Comparison of ENCODE assay signal across 26 cellular contexts in genomic region chr11:30321321-30321720, GRCh38.
"Had no signal": no experiment of that assay in that cellular context is flagged by ENCODE, and none has a peak within 500 bp of the region (broad histone marks: within the 10 kb centered on the region; RNA-seq: fewer than 3 reads in every experiment).

No MANE protein-coding gene starts in this region.

- H3K4me3 Mint-ChIP-seq: dendritic cell treated with granulocyte-macrophage colony-stimulating factor and Interleukin-4, amounts not matched to agents 40 ng/mL and 50 ng/mL, for 4 days; mesothelial cell of epicardium; natural killer cell treated with Interleukin-12 subunit alpha and Interleukin-12 subunit beta and Interleukin-15 and Interleukin-18, amount 100 ng/mL, for 72 hours; stimulated activated naive B cell treated with anti-CD40 and anti-IgM and Interleukin-4, amounts not matched to agents 10 μg/mL and 1 μg/mL and 100 μg/mL, for 72 hours had no signal

- H3K4me3 ChIP-seq: colonic mucosa, esophagus muscularis mucosa, heart right ventricle, left lung, mucosa of descending colon, psoas muscle, skin epidermis, spleen, thoracic aorta, tibial nerve, upper lobe of left lung had no signal

- H3K27ac Mint-ChIP-seq: dendritic cell treated with granulocyte-macrophage colony-stimulating factor and Interleukin-4, amounts not matched to agents 40 ng/mL and 50 ng/mL, for 4 days; mesothelial cell of epicardium; natural killer cell treated with Interleukin-12 subunit alpha and Interleukin-12 subunit beta and Interleukin-15 and Interleukin-18, amount 100 ng/mL, for 72 hours; stimulated activated naive B cell treated with anti-CD40 and anti-IgM and Interleukin-4, amounts not matched to agents 10 μg/mL and 1 μg/mL and 100 μg/mL, for 72 hours; stimulated activated naive CD8-positive, alpha-beta T cell treated with anti-CD3 and anti-CD28 coated beads, Interleukin-15, Interleukin-2, amounts not matched to agents 100 ng/mL and 50 ng/mL, for 24 hours had no signal

- H3K9me3 Mint-ChIP-seq: dendritic cell treated with granulocyte-macrophage colony-stimulating factor and Interleukin-4, amounts not matched to agents 40 ng/mL and 50 ng/mL, for 4 days; mesothelial cell of epicardium; naive B cell; natural killer cell treated with Interleukin-12 subunit alpha and Interleukin-12 subunit beta and Interleukin-15 and Interleukin-18, amount 100 ng/mL, for 72 hours; stimulated activated naive B cell treated with anti-CD40 and anti-IgM and Interleukin-4, amounts not matched to agents 10 μg/mL and 1 μg/mL and 100 μg/mL, for 72 hours; stimulated activated naive CD8-positive, alpha-beta T cell treated with anti-CD3 and anti-CD28 coated beads, Interleukin-15, Interleukin-2, amounts not matched to agents 100 ng/mL and 50 ng/mL, for 24 hours had no signal

- H3K9me3 ChIP-seq: colonic mucosa, esophagus muscularis mucosa, heart right ventricle, left lung, mucosa of descending colon, psoas muscle, spleen, thoracic aorta, tibial nerve, upper lobe of left lung had no signal

- H3K27me3 ChIP-seq: colonic mucosa, esophagus muscularis mucosa, spleen, tibial nerve, upper lobe of left lung had no signal

- H3K36me3 ChIP-seq: colonic mucosa, esophagus muscularis mucosa, heart right ventricle, left lung, spleen, thoracic aorta, tibial nerve, upper lobe of left lung had no signal

- H3K36me3 Mint-ChIP-seq: naive B cell; natural killer cell treated with Interleukin-12 subunit alpha and Interleukin-12 subunit beta and Interleukin-15 and Interleukin-18, amount 100 ng/mL, for 72 hours had no signal

- H3K27ac ChIP-seq: colonic mucosa, esophagus muscularis mucosa, foreskin keratinocyte, heart right ventricle, left lung, psoas muscle, skin epidermis, spleen, thoracic aorta, tibial nerve, upper lobe of left lung had no signal

- DNase-seq: colonic mucosa; effector memory CD4-positive, alpha-beta T cell; foreskin keratinocyte; glutamatergic neuron; heart right ventricle; hippocampal formation; left cardiac atrium; left lung; mucosa of descending colon; naive B cell; nucleus accumbens; posterior cingulate gyrus; psoas muscle; right cardiac atrium; spleen; stimulated activated CD4-positive, alpha-beta T cell treated with anti-CD3 and anti-CD28 coated beads, Interleukin-4, amount 100 ng/mL, for 4 hours; stimulated activated naive B cell treated with anti-CD40 and anti-IgM and Interleukin-4, amounts not matched to agents 10 μg/mL and 1 μg/mL and 100 μg/mL, for 72 hours; upper lobe of left lung had no signal
